In the genomic region with DNA sequence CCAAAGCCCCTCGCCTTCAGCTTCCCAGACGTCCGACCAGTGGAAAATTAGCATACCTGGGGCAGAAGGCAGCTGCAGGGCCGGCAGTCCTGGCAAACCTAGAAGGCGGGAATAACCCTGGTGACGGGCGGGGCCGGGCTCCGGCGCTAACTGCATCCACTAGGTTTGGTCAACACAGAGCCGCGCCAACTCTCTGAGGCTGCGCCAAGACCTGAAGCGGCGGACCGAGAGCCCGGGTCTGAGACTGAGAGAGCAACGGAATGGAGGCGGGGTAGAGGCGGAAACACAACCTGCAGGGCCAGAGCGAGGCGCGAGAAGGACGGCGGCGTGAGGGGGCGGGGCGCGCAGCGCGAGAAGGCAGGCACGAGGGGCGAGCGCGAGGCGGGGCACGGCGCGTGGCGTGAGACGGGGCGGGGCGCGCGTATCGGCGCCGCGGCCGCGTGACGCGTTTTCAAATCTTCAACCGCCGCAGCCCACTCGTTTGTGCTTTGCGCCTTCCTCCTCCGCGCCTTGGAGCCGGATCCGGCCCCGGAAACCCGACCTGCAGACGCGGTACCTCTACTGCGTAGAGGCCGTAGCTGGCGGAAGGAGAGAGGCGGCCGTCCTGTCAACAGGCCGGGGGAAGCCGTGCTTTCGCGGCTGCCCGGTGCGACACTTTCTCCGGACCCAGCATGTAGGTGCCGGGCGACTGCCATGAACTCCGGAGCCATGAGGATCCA, we compare ENCODE assay signal across 8 cellular contexts. TPM values are rescaled to one million over a fixed set of nuclear protein-coding genes. Genes with fewer than 3 reads are reported as not detected.
A peak's percentile ranks its signal among the peaks of the same experiment; 100 is the strongest.
DNase-seq lines count a peak whose midpoint lies in the region; ATAC-seq, FAIRE-seq and TF ChIP-seq lines count a peak whose summit lies in the region.

A gene with protein sequence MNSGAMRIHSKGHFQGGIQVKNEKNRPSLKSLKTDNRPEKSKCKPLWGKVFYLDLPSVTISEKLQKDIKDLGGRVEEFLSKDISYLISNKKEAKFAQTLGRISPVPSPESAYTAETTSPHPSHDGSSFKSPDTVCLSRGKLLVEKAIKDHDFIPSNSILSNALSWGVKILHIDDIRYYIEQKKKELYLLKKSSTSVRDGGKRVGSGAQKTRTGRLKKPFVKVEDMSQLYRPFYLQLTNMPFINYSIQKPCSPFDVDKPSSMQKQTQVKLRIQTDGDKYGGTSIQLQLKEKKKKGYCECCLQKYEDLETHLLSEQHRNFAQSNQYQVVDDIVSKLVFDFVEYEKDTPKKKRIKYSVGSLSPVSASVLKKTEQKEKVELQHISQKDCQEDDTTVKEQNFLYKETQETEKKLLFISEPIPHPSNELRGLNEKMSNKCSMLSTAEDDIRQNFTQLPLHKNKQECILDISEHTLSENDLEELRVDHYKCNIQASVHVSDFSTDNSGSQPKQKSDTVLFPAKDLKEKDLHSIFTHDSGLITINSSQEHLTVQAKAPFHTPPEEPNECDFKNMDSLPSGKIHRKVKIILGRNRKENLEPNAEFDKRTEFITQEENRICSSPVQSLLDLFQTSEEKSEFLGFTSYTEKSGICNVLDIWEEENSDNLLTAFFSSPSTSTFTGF (plus strand): TSS at position 454 of the 719 bp plus-strand sequence. CDS start 240 bp downstream, at position 694.
A gene with protein sequence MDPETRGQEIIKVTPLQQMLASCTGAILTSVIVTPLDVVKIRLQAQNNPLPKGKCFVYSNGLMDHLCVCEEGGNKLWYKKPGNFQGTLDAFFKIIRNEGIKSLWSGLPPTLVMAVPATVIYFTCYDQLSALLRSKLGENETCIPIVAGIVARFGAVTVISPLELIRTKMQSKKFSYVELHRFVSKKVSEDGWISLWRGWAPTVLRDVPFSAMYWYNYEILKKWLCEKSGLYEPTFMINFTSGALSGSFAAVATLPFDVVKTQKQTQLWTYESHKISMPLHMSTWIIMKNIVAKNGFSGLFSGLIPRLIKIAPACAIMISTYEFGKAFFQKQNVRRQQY (minus strand): TSS at position 321 of the 719 bp plus-strand sequence. CDS start 17,633 bp downstream, outside the sequence.

- 2 to 4% (median 2%) methylated on average over 59 to 80 of the region's 80 CpGs for WGBS in small intestine, 3 donors

- H3K27ac ChIP-seq in small intestine (ENCODE audit: low read depth in 1 of 2, low read length in 1 of 2) = peak within 1 kb of the TSS; percentile 94 to 99

- DNase-seq in AG08396 (ENCODE audit: low spot score) (peak; percentile 95), NCI-H2227 treated with DMSO at 0.1 percent for 48 hours (lab: John Stamatoyannopoulos, UW) (peak; percentile 98), bronchial epithelial cell (ENCODE audit: low read depth) (peak; percentile 92), iPS-NIHi11 (ENCODE audit: low spot score) (peak; percentile 87), small intestine (peak; percentile 95)

- ATAC-seq in HG03175 (IDR thresholded peaks at IDR 0.05; ENCODE audit: unreplicated experiment) = peak; percentile 86

- in situ Hi-C loops in GM18951 (cut with MboI; ENCODE audit: low sequenced_read_pairs, unreplicated experiment) = no loop called here

- FAIRE-seq in bronchial epithelial cell (lab: Jason Lieb, UNC) (no peak), small intestine (lab: Jason Lieb, UNC) (no peak)

- peak; percentile 87 for TF ChIP-seq POLR2A in GM18951 (IDR thresholded peaks at IDR 0.05; ENCODE audit: extremely low read depth, insufficient read depth, insufficient read length)

- H3K27me3 ChIP-seq in bronchial epithelial cell (ENCODE audit: control insufficient read depth, insufficient read depth, low read length) (no peaks in the 10 kb centered on the region), small intestine (ENCODE audit: control insufficient read depth in 2 of 2, insufficient read depth in 2 of 2, low read length in 2 of 2) (no peaks in the 10 kb centered on the region)

- TF ChIP-seq CTCF in WI38 (IDR thresholded peaks at IDR 0.05; ENCODE audit: low read depth, low read length) = no peak
- TF ChIP-seq CTCF in bronchial epithelial cell (IDR thresholded peaks at IDR 0.05; ENCODE audit: insufficient read depth, low read length, severe bottlenecking) = no peak

- H3K9me3 ChIP-seq in small intestine (ENCODE audit: control insufficient read depth, low read depth) = no peaks in the 10 kb centered on the region

- H3K4me1 ChIP-seq in small intestine (ENCODE audit: control insufficient read depth in 2 of 2, insufficient read depth in 1 of 2, low read depth in 1 of 2, low read length in 1 of 2) = peaks cover 0 to 3% of the 10 kb centered on the region in 2 donors

- H3K4me3 ChIP-seq in WI38 (ENCODE audit: low read depth, low read length) (peak within 1 kb of the TSS; percentile 89), bronchial epithelial cell (ENCODE audit: low read depth, low read length) (peak within 1 kb of the TSS; percentile 87), small intestine (ENCODE audit: low read depth in 1 of 2, low read length in 2 of 2) (peak within 1 kb of the TSS; percentile 86 to 97)

- H3K36me3 ChIP-seq in bronchial epithelial cell (ENCODE audit: control insufficient read depth, insufficient read depth, low read length) (peaks cover under 1% of the 10 kb centered on the region), small intestine (ENCODE audit: control insufficient read depth in 2 of 2, insufficient read depth in 2 of 2, low read length in 2 of 2) (peaks cover 0 to under 1% of the 10 kb centered on the region in 2 donors)

RNA-seq across cellular contexts. Expression of the first gene that starts in this region (rescaled TPM):
- total RNA-seq in bronchial epithelial cell = 5.8 and 9.7 TPM in 2 replicates
- polyA plus RNA-seq in small intestine = 10 to 100 TPM in 1 of 3 donors, 1 to 10 TPM in 2; 2.0 to 12.7 (median 4.9) TPM

RNA-seq across cellular contexts. Expression of the second gene that starts in this region (rescaled TPM):
- 2.6 and 3.9 TPM in 2 replicates for total RNA-seq in bronchial epithelial cell
- polyA plus RNA-seq in small intestine = 1 to 10 TPM; 5.1 to 6.1 (median 5.1) TPM

Comparison
In these comparisons a context has a peak if more than half of its experiments do, and no peak if none do; other contexts are left out.
1. Peak in every context shown above with its lines: DNase-seq, ATAC-seq, H3K4me3 ChIP-seq and H3K27ac ChIP-seq.